ENCODE assay signal across 10 cellular contexts in the genomic region with DNA sequence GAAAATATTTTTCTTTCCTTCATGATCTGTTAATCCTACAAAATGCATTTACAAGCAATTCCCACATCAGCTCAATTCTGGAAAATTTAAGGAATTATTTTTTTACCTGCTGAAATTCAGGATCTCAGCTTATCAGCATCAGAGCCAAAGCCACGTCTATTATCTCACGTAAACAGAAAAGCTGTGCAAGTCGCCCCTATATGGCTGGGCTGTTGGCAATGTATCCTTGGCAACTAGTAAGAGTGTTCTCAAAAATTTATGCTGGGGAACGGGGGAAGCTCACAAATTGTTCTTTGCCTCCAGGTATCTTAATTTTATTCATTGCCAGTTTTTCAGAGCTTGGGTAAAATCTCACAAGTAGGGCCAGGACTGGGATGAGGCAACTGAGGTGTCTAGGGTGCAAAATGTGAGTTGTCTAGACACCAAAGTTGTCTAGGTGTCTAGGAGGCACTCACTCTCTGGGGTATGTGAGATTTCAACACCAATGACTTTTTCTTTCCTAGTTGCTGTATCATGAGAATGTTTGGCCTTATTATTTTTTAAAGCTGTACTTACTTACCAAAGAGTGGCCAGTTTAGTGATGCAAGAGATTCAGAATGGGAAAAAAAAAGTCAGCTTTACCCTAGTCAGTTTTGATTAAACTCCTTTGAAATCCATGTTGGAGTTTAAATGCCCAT. TPM values are rescaled to one million over a fixed set of nuclear protein-coding genes. Genes with fewer than 3 reads are reported as not detected.
DNase-seq lines count a peak whose midpoint lies in the region; ATAC-seq and TF ChIP-seq lines count a peak whose summit lies in the region.
"Had no signal": no experiment of that assay in that cellular context is flagged by ENCODE, and none has a peak within 500 bp of the region (broad histone marks: within the 10 kb centered on the region; RNA-seq: fewer than 3 reads in every experiment).

No MANE protein-coding gene starts in this region.

- no peak overlapping the region for H3K4me3 ChIP-seq in fibroblast of the aortic adventitia (ENCODE audit: low read depth, low read length)
- H3K4me3 ChIP-seq in suprapubic skin: peak overlapping the region; percentile 54
- no peak overlapping the region for H3K4me3 ChIP-seq in heart right ventricle

- no peak for TF ChIP-seq CTCF in fibroblast of the aortic adventitia (IDR thresholded peaks at IDR 0.05; ENCODE audit: insufficient read depth, low read length)
- no peak for TF ChIP-seq CTCF in suprapubic skin (IDR thresholded peaks at IDR 0.05)
- no peak for TF ChIP-seq CTCF in heart right ventricle (IDR thresholded peaks at IDR 0.05)

- peak; percentile 8 for ATAC-seq in activated CD4-positive, alpha-beta T cell treated with anti-CD3 and anti-CD28 coated beads for 36 hours
- ATAC-seq in activated T-helper 17 cell treated with anti-CD3 and anti-CD28 coated beads, Interleukin-2, amount 50 U/mL, for 72 hours (replicated peaks): no peak
- no peak for ATAC-seq in heart right ventricle

- TF ChIP-seq POLR2A in suprapubic skin (IDR thresholded peaks at IDR 0.05): no peak

- H3K27ac ChIP-seq in suprapubic skin (no peak overlapping the region), heart right ventricle (no peak overlapping the region)
- H3K27ac ChIP-seq: tibial nerve had no signal

- TF ChIP-seq EP300 in suprapubic skin (IDR thresholded peaks at IDR 0.05): no peak

- no peaks in the 10 kb centered on the region for H3K9me3 Mint-ChIP-seq in activated CD4-positive, alpha-beta T cell treated with anti-CD3 and anti-CD28 coated beads for 36 hours (ENCODE audit: low read depth)
- H3K9me3 Mint-ChIP-seq in activated CD4-positive, alpha-beta T cell treated with anti-CD3 and anti-CD28 coated beads, Interleukin-2, amount 10 ng/mL, durations not matched to agents 7 days and 5 days: no peaks in the 10 kb centered on the region
- H3K9me3 Mint-ChIP-seq in activated T-helper 17 cell treated with anti-CD3 and anti-CD28 coated beads, Interleukin-2, amount 50 U/mL, for 72 hours: no peaks in the 10 kb centered on the region

- peaks cover 18% of the 10 kb centered on the region for H3K4me1 ChIP-seq in suprapubic skin
- H3K4me1 ChIP-seq in heart right ventricle: peaks cover 0 to 13% (median 4%) of the 10 kb centered on the region in 9 donors

- CTCF ChIA-PET in activated CD4-positive, alpha-beta T cell treated with anti-CD3 and anti-CD28 coated beads for 36 hours (lab: Charles Lee): interaction anchor here (0.6 to 5.2 kb wide), 50 partner anchors 7 to 634 kb away, joined by 3 to 115 read pairs (median 5); a partner anchor contains a TSS
- CTCF ChIA-PET in activated CD4-positive, alpha-beta T cell treated with anti-CD3 and anti-CD28 coated beads, Interleukin-2, amount 10 ng/mL, durations not matched to agents 7 days and 5 days (lab: Charles Lee): interaction anchor here (0.7 to 7.9 kb wide), 22 partner anchors 10 to 366 kb away, joined by 3 to 82 read pairs (median 6); a partner anchor contains a TSS

- H3K9me3 ChIP-seq in suprapubic skin: no peaks in the 10 kb centered on the region
- H3K9me3 ChIP-seq in heart right ventricle: no peaks in the 10 kb centered on the region
- H3K9me3 ChIP-seq: tibial nerve had no signal

- H3K27me3 Mint-ChIP-seq in activated CD4-positive, alpha-beta T cell treated with anti-CD3 and anti-CD28 coated beads for 36 hours: peaks cover 8% of the 10 kb centered on the region
- H3K27me3 Mint-ChIP-seq in activated CD4-positive, alpha-beta T cell treated with anti-CD3 and anti-CD28 coated beads, Interleukin-2, amount 10 ng/mL, durations not matched to agents 7 days and 5 days: peaks cover 9% of the 10 kb centered on the region
- peaks cover 8% of the 10 kb centered on the region for H3K27me3 Mint-ChIP-seq in activated T-helper 17 cell treated with anti-CD3 and anti-CD28 coated beads, Interleukin-2, amount 50 U/mL, for 72 hours

- H3K36me3 Mint-ChIP-seq in activated CD4-positive, alpha-beta T cell treated with anti-CD3 and anti-CD28 coated beads for 36 hours (ENCODE audit: low read depth): no peaks in the 10 kb centered on the region
- no peaks in the 10 kb centered on the region for H3K36me3 Mint-ChIP-seq in activated CD4-positive, alpha-beta T cell treated with anti-CD3 and anti-CD28 coated beads, Interleukin-2, amount 10 ng/mL, durations not matched to agents 7 days and 5 days (ENCODE audit: low read depth)
- peaks cover under 1% of the 10 kb centered on the region for H3K36me3 Mint-ChIP-seq in activated T-helper 17 cell treated with anti-CD3 and anti-CD28 coated beads, Interleukin-2, amount 50 U/mL, for 72 hours (ENCODE audit: low read depth)

- peak overlapping the region; percentile 30 for H3K4me3 Mint-ChIP-seq in activated CD4-positive, alpha-beta T cell treated with anti-CD3 and anti-CD28 coated beads for 36 hours
- no peak overlapping the region for H3K4me3 Mint-ChIP-seq in activated CD4-positive, alpha-beta T cell treated with anti-CD3 and anti-CD28 coated beads, Interleukin-2, amount 10 ng/mL, durations not matched to agents 7 days and 5 days
- H3K4me3 Mint-ChIP-seq in activated T-helper 17 cell treated with anti-CD3 and anti-CD28 coated beads, Interleukin-2, amount 50 U/mL, for 72 hours: peak overlapping the region; percentile 40

- H3K27ac Mint-ChIP-seq in activated CD4-positive, alpha-beta T cell treated with anti-CD3 and anti-CD28 coated beads for 36 hours: no peak overlapping the region
- H3K27ac Mint-ChIP-seq in activated CD4-positive, alpha-beta T cell treated with anti-CD3 and anti-CD28 coated beads, Interleukin-2, amount 10 ng/mL, durations not matched to agents 7 days and 5 days: no peak overlapping the region
- H3K27ac Mint-ChIP-seq in activated T-helper 17 cell treated with anti-CD3 and anti-CD28 coated beads, Interleukin-2, amount 50 U/mL, for 72 hours: no peak overlapping the region

- 74% methylated on average over 4 of the region's 4 CpGs for WGBS in suprapubic skin
- WGBS in heart right ventricle, 2 donors: 72 to 82% methylated on average over 4 of the region's 4 CpGs

- no peaks in the 10 kb centered on the region for H3K36me3 ChIP-seq in suprapubic skin
- H3K36me3 ChIP-seq in heart right ventricle: no peaks in the 10 kb centered on the region
- H3K36me3 ChIP-seq: tibial nerve had no signal

- H3K4me1 Mint-ChIP-seq in activated CD4-positive, alpha-beta T cell treated with anti-CD3 and anti-CD28 coated beads for 36 hours: peaks cover 3% of the 10 kb centered on the region
- H3K4me1 Mint-ChIP-seq in activated CD4-positive, alpha-beta T cell treated with anti-CD3 and anti-CD28 coated beads, Interleukin-2, amount 10 ng/mL, durations not matched to agents 7 days and 5 days: peaks cover 6% of the 10 kb centered on the region
- H3K4me1 Mint-ChIP-seq in activated T-helper 17 cell treated with anti-CD3 and anti-CD28 coated beads, Interleukin-2, amount 50 U/mL, for 72 hours: no peaks in the 10 kb centered on the region

- POLR2A ChIA-PET in activated CD4-positive, alpha-beta T cell treated with anti-CD3 and anti-CD28 coated beads for 36 hours (lab: Charles Lee): interaction anchor here (1.2 kb wide), 1 partner anchor 19 kb away, joined by 5 read pairs; a partner anchor contains a TSS
- POLR2A ChIA-PET in activated CD4-positive, alpha-beta T cell treated with anti-CD3 and anti-CD28 coated beads, Interleukin-2, amount 10 ng/mL, durations not matched to agents 7 days and 5 days (lab: Charles Lee): no interaction called here

- H3K27me3 ChIP-seq in suprapubic skin (peaks cover 6% of the 10 kb centered on the region), heart right ventricle (peaks cover 0 to 25% (median 8%) of the 10 kb centered on the region in 7 donors)

- intact Hi-C loops in activated CD4-positive, alpha-beta T cell treated with anti-CD3 and anti-CD28 coated beads for 36 hours (cut with DNase I, micrococcal nuclease): loop anchor here (1.0 kb wide), 2 partner anchors 76 to 77 kb away; no protein-coding TSS in a partner anchor
- intact Hi-C loops in heart right ventricle (cut with DNase I): loop anchor here in 1 of 10 donors (5.0 kb wide), 1 partner anchor 387 kb away; no protein-coding TSS in a partner anchor

- DNase-seq in activated CD4-positive, alpha-beta T cell treated with anti-CD3 and anti-CD28 coated beads for 36 hours: no peak
- DNase-seq in activated CD4-positive, alpha-beta T cell treated with anti-CD3 and anti-CD28 coated beads, Interleukin-2, amount 10 ng/mL, durations not matched to agents 7 days and 5 days: no peak
- DNase-seq in fibroblast of the aortic adventitia (ENCODE audit: low read depth) (peak; percentile 57), suprapubic skin (ENCODE audit: low spot score in 2 of 2) (no peak), heart right ventricle (no peak), midbrain (lab: John Stamatoyannopoulos, UW) (no peak), DMS153 treated with DMSO at 0.1 percent for 48 hours (lab: John Stamatoyannopoulos, UW; ENCODE audit: unreplicated experiment) (no peak)
- DNase-seq: NCI-H2081 had no signal

RNA-seq across cellular contexts. Expression of a gene that starts 5.1 kb away (rescaled TPM):
- 1 to 10 TPM; 2.1 to 2.8 TPM for total RNA-seq in activated CD4-positive, alpha-beta T cell treated with anti-CD3 and anti-CD28 coated beads for 36 hours
- 1 to 10 TPM in 1 of 2 experiments, under 1 TPM in 1; 0.81 to 1.3 TPM for total RNA-seq in activated CD4-positive, alpha-beta T cell treated with anti-CD3 and anti-CD28 coated beads, Interleukin-2, amount 10 ng/mL, durations not matched to agents 7 days and 5 days
- total RNA-seq in activated T-helper 17 cell treated with anti-CD3 and anti-CD28 coated beads, Interleukin-2, amount 50 U/mL, for 72 hours: 1 to 10 TPM in 1 of 2 donors, under 1 TPM in 1; 0.28 to 1.4 TPM
- total RNA-seq in fibroblast of the aortic adventitia (ENCODE audit: low replicate concordance) (3.4 and 8.9 TPM in 2 replicates), suprapubic skin (10 to 100 TPM; 19.0 to 35.5 (median 25.4) TPM), heart right ventricle (1 to 10 TPM in 4 of 10 donors, under 1 TPM in 6; 0.57 to 1.6 (median 0.97) TPM)
- under 1 TPM; 0.25 to 0.51 TPM for polyA plus RNA-seq in heart right ventricle

RNA-seq across cellular contexts. Expression of a gene that starts 19.3 kb away (rescaled TPM):
- 100 to 1,000 TPM; 261 to 320 TPM for total RNA-seq in activated CD4-positive, alpha-beta T cell treated with anti-CD3 and anti-CD28 coated beads for 36 hours
- 100 to 1,000 TPM; 129 to 139 TPM for total RNA-seq in activated CD4-positive, alpha-beta T cell treated with anti-CD3 and anti-CD28 coated beads, Interleukin-2, amount 10 ng/mL, durations not matched to agents 7 days and 5 days
- 100 to 1,000 TPM; 226 to 258 TPM for total RNA-seq in activated T-helper 17 cell treated with anti-CD3 and anti-CD28 coated beads, Interleukin-2, amount 50 U/mL, for 72 hours
- total RNA-seq in fibroblast of the aortic adventitia (ENCODE audit: low replicate concordance): 175 and 260 TPM in 2 replicates
- 10 to 100 TPM; 38.2 to 61.4 (median 56.7) TPM for total RNA-seq in suprapubic skin
- 100 to 1,000 TPM; 161 to 372 (median 220) TPM for total RNA-seq in heart right ventricle
- 100 to 1,000 TPM; 339 to 570 TPM for polyA plus RNA-seq in heart right ventricle

RNA-seq across cellular contexts. Expression of a gene that starts 41.9 kb away (rescaled TPM):
- under 1 TPM; 0.09 TPM for total RNA-seq in activated CD4-positive, alpha-beta T cell treated with anti-CD3 and anti-CD28 coated beads for 36 hours
- total RNA-seq in activated CD4-positive, alpha-beta T cell treated with anti-CD3 and anti-CD28 coated beads, Interleukin-2, amount 10 ng/mL, durations not matched to agents 7 days and 5 days: not detected
- total RNA-seq in activated T-helper 17 cell treated with anti-CD3 and anti-CD28 coated beads, Interleukin-2, amount 50 U/mL, for 72 hours: under 1 TPM in 1 of 2 donors, not detected in 1; 0.16 TPM
- 0.36 and 0.41 TPM in 2 replicates for total RNA-seq in fibroblast of the aortic adventitia (ENCODE audit: low replicate concordance)
- 1 to 10 TPM in 2 of 4 donors, under 1 TPM in 2; 0.76 to 1.5 (median 0.99) TPM for total RNA-seq in suprapubic skin
- total RNA-seq in heart right ventricle: under 1 TPM in 4 of 10 donors, not detected in 6; 0.09 to 0.15 (median 0.12) TPM
- polyA plus RNA-seq in heart right ventricle: under 1 TPM; 0.06 to 0.37 TPM
